Comparison of ENCODE assay signal across 8 cellular contexts in the genomic region with DNA sequence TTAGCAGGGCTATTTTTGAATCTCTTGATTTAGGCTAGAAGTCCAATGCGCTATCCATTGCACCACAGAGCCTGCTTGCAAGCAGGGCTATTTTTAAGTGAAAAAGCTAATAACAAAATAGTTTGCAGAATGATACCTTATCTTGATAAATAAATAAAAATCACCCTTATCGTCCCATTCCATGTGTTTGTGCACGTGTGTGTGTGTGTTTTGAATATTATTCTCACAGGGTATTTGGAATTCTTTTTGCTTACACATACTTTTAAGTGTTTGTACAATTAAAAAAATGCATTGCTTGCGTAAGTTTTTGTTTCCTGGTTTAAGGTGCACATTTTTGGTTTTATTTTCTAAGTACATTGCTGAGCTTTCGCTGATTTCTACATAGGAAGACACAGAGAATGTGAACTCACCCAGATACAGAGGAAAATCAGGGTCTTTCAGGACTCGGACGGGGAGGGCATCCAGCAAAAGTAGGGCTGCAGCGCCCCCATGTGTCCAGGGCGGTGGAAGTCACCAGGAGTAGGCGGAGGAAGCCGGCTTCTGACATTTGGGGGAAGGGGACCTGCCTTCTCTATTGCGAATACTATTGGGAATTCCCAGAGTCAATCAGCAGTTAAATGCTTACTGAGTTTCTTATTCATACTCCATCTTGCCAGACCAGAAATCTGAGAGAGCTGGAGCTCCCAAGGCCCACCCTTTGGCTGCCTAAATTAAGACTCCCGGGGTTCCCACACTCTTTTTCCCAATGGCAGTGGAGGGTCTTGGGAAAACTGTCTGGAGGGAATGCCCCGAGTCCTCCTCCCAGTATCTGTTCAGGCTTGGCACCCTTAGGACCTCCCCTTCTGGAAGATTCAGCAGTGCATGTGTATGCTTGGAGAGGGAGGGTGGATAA. TPM values are rescaled to one million over a fixed set of nuclear protein-coding genes. Genes with fewer than 3 reads are reported as not detected.
A peak's percentile ranks its signal among the peaks of the same experiment; 100 is the strongest.
DNase-seq lines count a peak whose midpoint lies in the region; ATAC-seq and TF ChIP-seq lines count a peak whose summit lies in the region.

No MANE protein-coding gene starts in this region.

- peak; percentile 55 for ATAC-seq in HG02852 (IDR thresholded peaks at IDR 0.05; ENCODE audit: unreplicated experiment)
- peak; percentile 88 for ATAC-seq in left lobe of liver
- no peak for ATAC-seq in GM18873 (IDR thresholded peaks at IDR 0.05; ENCODE audit: low FRiP score, unreplicated experiment)

- H3K4me3 ChIP-seq in GM06990 (replicated peaks; ENCODE audit: low read depth, low read length) (no peak overlapping the region), choroid plexus epithelial cell (ENCODE audit: low read depth, low read length) (no peak overlapping the region)

- H3K27me3 ChIP-seq in GM06990 (replicated peaks; ENCODE audit: control insufficient read depth, insufficient read depth, low read length) = no peaks in the 10 kb centered on the region

- no peaks in the 10 kb centered on the region for H3K36me3 ChIP-seq in GM06990 (ENCODE audit: control insufficient read depth, insufficient read depth, low read length)

- peak overlapping the region; percentile 66 for H3K4me3 Mint-ChIP-seq in activated CD4-positive, alpha-beta T cell treated with anti-CD3 and anti-CD28 coated beads, Interleukin-2, amount 10 ng/mL, durations not matched to agents 24 days and 14 days

- H3K9me3 Mint-ChIP-seq in activated CD4-positive, alpha-beta T cell treated with anti-CD3 and anti-CD28 coated beads, Interleukin-2, amount 10 ng/mL, durations not matched to agents 24 days and 14 days = no peaks in the 10 kb centered on the region

- DNase-seq in GM06990 (ENCODE audit: extremely low read depth, insufficient read length) = peak; percentile 78
- peak; percentile 70 for DNase-seq in NCI-H345 (lab: John Stamatoyannopoulos, UW)
- DNase-seq in activated CD4-positive, alpha-beta T cell treated with anti-CD3 and anti-CD28 coated beads, Interleukin-2, amount 10 ng/mL, durations not matched to agents 24 days and 14 days = peak; percentile 94
- DNase-seq in choroid plexus epithelial cell (ENCODE audit: low read depth) = peak; percentile 93
- DNase-seq in left lobe of liver (ENCODE audit: low spot score) = peak; percentile 86
- DNase-seq in stimulated activated CD4-positive, alpha-beta T cell treated with anti-CD3 and anti-CD28 coated beads, Interleukin-2, amount 100 ng/mL, for 4 hours (ENCODE audit: low read depth) = peak; percentile 86

- peaks cover 14% of the 10 kb centered on the region for H3K27me3 Mint-ChIP-seq in activated CD4-positive, alpha-beta T cell treated with anti-CD3 and anti-CD28 coated beads, Interleukin-2, amount 10 ng/mL, durations not matched to agents 24 days and 14 days

- no peaks in the 10 kb centered on the region for H3K36me3 Mint-ChIP-seq in activated CD4-positive, alpha-beta T cell treated with anti-CD3 and anti-CD28 coated beads, Interleukin-2, amount 10 ng/mL, durations not matched to agents 24 days and 14 days (ENCODE audit: low read depth)

- peaks cover 24% of the 10 kb centered on the region for H3K4me1 Mint-ChIP-seq in activated CD4-positive, alpha-beta T cell treated with anti-CD3 and anti-CD28 coated beads, Interleukin-2, amount 10 ng/mL, durations not matched to agents 24 days and 14 days

- peak; percentile 86 for TF ChIP-seq CTCF in GM06990 (IDR thresholded peaks at IDR 0.05; ENCODE audit: insufficient read depth, low read length, poor library complexity, severe bottlenecking)
- TF ChIP-seq CTCF in choroid plexus epithelial cell (conservative IDR thresholded peaks at IDR 0.05; ENCODE audit: low read depth, low read length) = peak; percentile 95

- peak overlapping the region; percentile 24 for H3K27ac Mint-ChIP-seq in activated CD4-positive, alpha-beta T cell treated with anti-CD3 and anti-CD28 coated beads, Interleukin-2, amount 10 ng/mL, durations not matched to agents 24 days and 14 days

- intact Hi-C loops in activated CD4-positive, alpha-beta T cell treated with anti-CD3 and anti-CD28 coated beads, Interleukin-2, amount 10 ng/mL, durations not matched to agents 24 days and 14 days (cut with micrococcal nuclease) = loop anchor here (1.0 to 5.0 kb wide), 13 partner anchors 49 to 880 kb away; a partner anchor contains a TSS

RNA-seq across cellular contexts. Expression of a gene that starts 27.2 kb away (rescaled TPM):
- total RNA-seq in activated CD4-positive, alpha-beta T cell treated with anti-CD3 and anti-CD28 coated beads, Interleukin-2, amount 10 ng/mL, durations not matched to agents 24 days and 14 days = not detected in 2 replicates
- total RNA-seq in left lobe of liver = 9.1 TPM
